In genomic region chr2:128309341-128310093, GRCh38 we compare ENCODE assay signal across 1 cellular context.
TF ChIP-seq lines count a peak whose summit lies in the region.

No MANE protein-coding gene starts in this region.

TF ChIP-seq in HepG2, 621 proteins besides CTCF, POLR2A, EP300 and RAD21 (continued from another document and continues in another):
- peak; percentile 98 for TF ChIP-seq THAP7 (CRISPR knock-in tag; IDR thresholded peaks at IDR 0.05)
- TF ChIP-seq KLF15 (CRISPR knock-in tag; IDR thresholded peaks at IDR 0.05; ENCODE audit: borderline replicate concordance), result peak; percentile 95
- peak; percentile 30; the same call in 1 of the 2 replicates for TF ChIP-seq EHMT2 (IDR thresholded peaks at IDR 0.05; ENCODE audit: borderline replicate concordance, low read depth, low read length)
- TF ChIP-seq DDIT3 (CRISPR knock-in tag; IDR thresholded peaks at IDR 0.05), result no peak
- TF ChIP-seq PCBP1 (IDR thresholded peaks at IDR 0.05; ENCODE audit: borderline replicate concordance, low read depth, low read length), result no peak
- TF ChIP-seq SIN3A (IDR thresholded peaks at IDR 0.05; ENCODE audit: borderline replicate concordance, low read depth, low read length), result peak; percentile 96
- peak; percentile 96 for TF ChIP-seq ZNF331 (CRISPR knock-in tag; IDR thresholded peaks at IDR 0.05)
- TF ChIP-seq DBP (CRISPR knock-in tag; IDR thresholded peaks at IDR 0.05; ENCODE audit: not compliant biosample characterization), result peak; percentile 85
- TF ChIP-seq ZSCAN12 (CRISPR knock-in tag; IDR thresholded peaks at IDR 0.05), result peak; percentile 96
- peak; percentile 91 for TF ChIP-seq CBFB (CRISPR knock-in tag; IDR thresholded peaks at IDR 0.05)
- TF ChIP-seq ZNF780A (CRISPR knock-in tag; IDR thresholded peaks at IDR 0.05), result no peak; the same call in 1 of the 2 replicates
- TF ChIP-seq ZC3H4 (CRISPR knock-in tag; IDR thresholded peaks at IDR 0.05; ENCODE audit: borderline replicate concordance), result no peak; the same call in 1 of the 2 replicates
- no peak for TF ChIP-seq STAT5B (CRISPR knock-in tag; IDR thresholded peaks at IDR 0.05)
- TF ChIP-seq, protein P1, sequence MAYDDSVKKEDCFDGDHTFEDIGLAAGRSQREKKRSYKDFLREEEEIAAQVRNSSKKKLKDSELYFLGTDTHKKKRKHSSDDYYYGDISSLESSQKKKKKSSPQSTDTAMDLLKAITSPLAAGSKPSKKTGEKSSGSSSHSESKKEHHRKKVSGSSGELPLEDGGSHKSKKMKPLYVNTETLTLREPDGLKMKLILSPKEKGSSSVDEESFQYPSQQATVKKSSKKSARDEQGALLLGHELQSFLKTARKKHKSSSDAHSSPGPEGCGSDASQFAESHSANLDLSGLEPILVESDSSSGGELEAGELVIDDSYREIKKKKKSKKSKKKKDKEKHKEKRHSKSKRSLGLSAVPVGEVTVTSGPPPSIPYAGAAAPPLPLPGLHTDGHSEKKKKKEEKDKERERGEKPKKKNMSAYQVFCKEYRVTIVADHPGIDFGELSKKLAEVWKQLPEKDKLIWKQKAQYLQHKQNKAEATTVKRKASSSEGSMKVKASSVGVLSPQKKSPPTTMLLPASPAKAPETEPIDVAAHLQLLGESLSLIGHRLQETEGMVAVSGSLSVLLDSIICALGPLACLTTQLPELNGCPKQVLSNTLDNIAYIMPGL (CRISPR knock-in tag; IDR thresholded peaks at IDR 0.05; ENCODE audit: borderline replicate concordance in 1 of 2, low read depth in 1 of 2), result peak; percentile 72 to 91; a peak in 3 of 4 replicates
- no peak for TF ChIP-seq SMC3 (IDR thresholded peaks at IDR 0.05; ENCODE audit: low read length)
- TF ChIP-seq ARID3A (IDR thresholded peaks at IDR 0.05; ENCODE audit: low read depth, low read length), result peak; percentile 90
- peak; percentile 76; the same call in 1 of the 2 replicates for TF ChIP-seq KLF12 (CRISPR knock-in tag; IDR thresholded peaks at IDR 0.05; ENCODE audit: borderline replicate concordance)
- TF ChIP-seq ZKSCAN8 (CRISPR knock-in tag; IDR thresholded peaks at IDR 0.05; ENCODE audit: borderline replicate concordance), result peak; percentile 93
- TF ChIP-seq ZNF788 (CRISPR knock-in tag; IDR thresholded peaks at IDR 0.05; ENCODE audit: borderline replicate concordance), result peak; percentile 100
- no peak for TF ChIP-seq SUZ12 (IDR thresholded peaks at IDR 0.05; ENCODE audit: low read depth, low read length)
- TF ChIP-seq ZBTB7B (CRISPR knock-in tag; IDR thresholded peaks at IDR 0.05), result peak; percentile 100
- TF ChIP-seq ZNF709 (CRISPR knock-in tag; IDR thresholded peaks at IDR 0.05), result peak; percentile 99; the same call in 1 of the 2 replicates
- TF ChIP-seq TP53 (CRISPR knock-in tag; conservative IDR thresholded peaks at IDR 0.05), result 0 out of 2 replicates have a peak, but pooled peaks have one; percentile 86
- peak; percentile 98 for TF ChIP-seq ARID4A (CRISPR knock-in tag; IDR thresholded peaks at IDR 0.05; ENCODE audit: borderline replicate concordance)
- no peak for TF ChIP-seq SMARCE1 (IDR thresholded peaks at IDR 0.05; ENCODE audit: borderline replicate concordance)
- no peak; the same call in none of the 2 replicates for TF ChIP-seq KLF11 (CRISPR knock-in tag; IDR thresholded peaks at IDR 0.05)
- TF ChIP-seq RFX3 (CRISPR knock-in tag; IDR thresholded peaks at IDR 0.05), result no peak
- TF ChIP-seq ZNF720 (CRISPR knock-in tag; IDR thresholded peaks at IDR 0.05), result no peak; the same call in 1 of the 2 replicates
- peak; percentile 86 for TF ChIP-seq DRAP1 (CRISPR knock-in tag; IDR thresholded peaks at IDR 0.05)
- no peak for TF ChIP-seq ZNF850 (CRISPR knock-in tag; conservative IDR thresholded peaks at IDR 0.05)
- TF ChIP-seq CREB3 (CRISPR knock-in tag; IDR thresholded peaks at IDR 0.05), result peak; percentile 99
- TF ChIP-seq ZBTB46 (CRISPR knock-in tag; IDR thresholded peaks at IDR 0.05; ENCODE audit: borderline replicate concordance), result no peak
- no peak; the same call in none of the 2 replicates for TF ChIP-seq STAG1 (CRISPR knock-in tag; IDR thresholded peaks at IDR 0.05)
- TF ChIP-seq, protein P2, sequence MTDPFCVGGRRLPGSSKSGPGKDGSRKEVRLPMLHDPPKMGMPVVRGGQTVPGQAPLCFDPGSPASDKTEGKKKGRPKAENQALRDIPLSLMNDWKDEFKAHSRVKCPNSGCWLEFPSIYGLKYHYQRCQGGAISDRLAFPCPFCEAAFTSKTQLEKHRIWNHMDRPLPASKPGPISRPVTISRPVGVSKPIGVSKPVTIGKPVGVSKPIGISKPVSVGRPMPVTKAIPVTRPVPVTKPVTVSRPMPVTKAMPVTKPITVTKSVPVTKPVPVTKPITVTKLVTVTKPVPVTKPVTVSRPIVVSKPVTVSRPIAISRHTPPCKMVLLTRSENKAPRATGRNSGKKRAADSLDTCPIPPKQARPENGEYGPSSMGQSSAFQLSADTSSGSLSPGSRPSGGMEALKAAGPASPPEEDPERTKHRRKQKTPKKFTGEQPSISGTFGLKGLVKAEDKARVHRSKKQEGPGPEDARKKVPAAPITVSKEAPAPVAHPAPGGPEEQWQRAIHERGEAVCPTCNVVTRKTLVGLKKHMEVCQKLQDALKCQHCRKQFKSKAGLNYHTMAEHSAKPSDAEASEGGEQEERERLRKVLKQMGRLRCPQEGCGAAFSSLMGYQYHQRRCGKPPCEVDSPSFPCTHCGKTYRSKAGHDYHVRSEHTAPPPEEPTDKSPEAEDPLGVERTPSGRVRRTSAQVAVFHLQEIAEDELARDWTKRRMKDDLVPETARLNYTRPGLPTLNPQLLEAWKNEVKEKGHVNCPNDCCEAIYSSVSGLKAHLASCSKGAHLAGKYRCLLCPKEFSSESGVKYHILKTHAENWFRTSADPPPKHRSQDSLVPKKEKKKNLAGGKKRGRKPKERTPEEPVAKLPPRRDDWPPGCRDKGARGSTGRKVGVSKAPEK (CRISPR knock-in tag; IDR thresholded peaks at IDR 0.05; ENCODE audit: borderline replicate concordance), result peak; percentile 94; the same call in 1 of the 2 replicates
- TF ChIP-seq HNRNPUL1 (IDR thresholded peaks at IDR 0.05; ENCODE audit: low read depth, low read length), result no peak
- TF ChIP-seq ZNF75D (CRISPR knock-in tag; IDR thresholded peaks at IDR 0.05; ENCODE audit: borderline replicate concordance), result no peak
- TF ChIP-seq POLR2G (IDR thresholded peaks at IDR 0.05; ENCODE audit: low read depth, low read length), result peak; percentile 63
- peak; percentile 98 for TF ChIP-seq KLF6 (CRISPR knock-in tag; IDR thresholded peaks at IDR 0.05)
- no peak for TF ChIP-seq ATF7 (IDR thresholded peaks at IDR 0.05)
- peak; percentile 77; the same call in 1 of the 2 replicates for TF ChIP-seq ATF7 (CRISPR knock-in tag; IDR thresholded peaks at IDR 0.05)
- TF ChIP-seq ZBTB34 (CRISPR knock-in tag; IDR thresholded peaks at IDR 0.05), result peak; percentile 98
- TF ChIP-seq HHEX (CRISPR knock-in tag; IDR thresholded peaks at IDR 0.05), result peak; percentile 80; the same call in 1 of the 2 replicates
- peak; percentile 90; the same call in 1 of the 2 replicates for TF ChIP-seq ZNF570 (CRISPR knock-in tag; IDR thresholded peaks at IDR 0.05; ENCODE audit: borderline replicate concordance)
- TF ChIP-seq NR0B2 (CRISPR knock-in tag; IDR thresholded peaks at IDR 0.05), result peak; percentile 97
- TF ChIP-seq NFRKB (IDR thresholded peaks at IDR 0.05), result no peak
- peak; percentile 99 for TF ChIP-seq MIER3 (CRISPR knock-in tag; IDR thresholded peaks at IDR 0.05; ENCODE audit: borderline replicate concordance)
- TF ChIP-seq AGO2 (optimal IDR thresholded peaks at IDR 0.05; ENCODE audit: low read depth, low read length), result no peak
- peak; percentile 87; the same call in 1 of the 2 replicates for TF ChIP-seq GATA4 (IDR thresholded peaks at IDR 0.05; ENCODE audit: borderline replicate concordance, low read depth)
